In genomic region chr3:107641572-107642307, GRCh38 we compare ENCODE assay signal across 11 cellular contexts.
DNase-seq lines count a peak whose midpoint lies in the region; ATAC-seq and TF ChIP-seq lines count a peak whose summit lies in the region.
"Had no signal": no experiment of that assay in that cellular context is flagged by ENCODE, and none has a peak within 500 bp of the region (broad histone marks: within the 10 kb centered on the region; RNA-seq: fewer than 3 reads in every experiment).

No MANE protein-coding gene starts in this region.

- H3K4me1 Mint-ChIP-seq in GM23338 (peaks cover 31% of the 10 kb centered on the region), mesothelial cell of epicardium (peaks cover 1% of the 10 kb centered on the region)

- TF ChIP-seq CTCF in GM23338 (conservative IDR thresholded peaks at IDR 0.05; ENCODE audit: low read depth in 2 of 2) (no peak), mesothelial cell of epicardium (IDR thresholded peaks at IDR 0.05; ENCODE audit: unreplicated experiment) (no peak)

- no peaks in the 10 kb centered on the region for H3K9me2 ChIP-seq in GM23338 (ENCODE audit: insufficient read depth)

- DNase-seq in GM23338 (ENCODE audit: low spot score), result no peak
- DNase-seq in M059J (ENCODE audit: low read depth), result peak; percentile 17
- no peak for DNase-seq in mesothelial cell of epicardium (ENCODE audit: low spot score in 2 of 2, unreplicated experiment in 2 of 2)
- no peak for DNase-seq in NOMO-1 treated with DMSO at 0.1 percent for 48 hours (lab: John Stamatoyannopoulos, UW; ENCODE audit: unreplicated experiment)
- no peak for DNase-seq in stimulated activated CD4-positive, alpha-beta T cell treated with anti-CD3 and anti-CD28 coated beads, Interleukin-15, amount 100 ng/mL, for 24 hours
- DNase-seq in GOT3 (lab: John Stamatoyannopoulos, UW), result no peak
- DNase-seq: immature natural killer cell, NCI-H748 treated with DMSO at 0.1 percent for 48 hours, nucleus accumbens had no signal

- H3K36me3 ChIP-seq in GM23338 (ENCODE audit: insufficient read depth), result no peaks in the 10 kb centered on the region

- H3K9me3 Mint-ChIP-seq in GM23338 (no peaks in the 10 kb centered on the region), mesothelial cell of epicardium (no peaks in the 10 kb centered on the region)
- H3K9me3 Mint-ChIP-seq: immature natural killer cell had no signal

- ATAC-seq in GM18520 (IDR thresholded peaks at IDR 0.05; ENCODE audit: unreplicated experiment) (peak; percentile 59), GM23338 (no peak), HG03135 (IDR thresholded peaks at IDR 0.05; ENCODE audit: unreplicated experiment) (no peak)

- no peaks in the 10 kb centered on the region; the same call in 1 of the 2 replicates for H3K79me2 ChIP-seq in GM23338 (replicated peaks; ENCODE audit: insufficient read depth)

- H3K4me3 Mint-ChIP-seq in GM23338 (peak overlapping the region; percentile 26; the same call in 1 of the 3 replicates), mesothelial cell of epicardium (no peak overlapping the region)
- H3K4me3 Mint-ChIP-seq: immature natural killer cell had no signal

- 0 out of 2 replicates have a peak overlapping the region, but pooled peaks have one; percentile 2 for H3K27ac ChIP-seq in GM23338 (ENCODE audit: low read depth)

- peaks cover 17% of the 10 kb centered on the region for H3K4me1 ChIP-seq in GM23338 (ENCODE audit: insufficient read depth)

- H3K27me3 Mint-ChIP-seq in GM23338 (ENCODE audit: insufficient read depth, low read depth, poor library complexity), result no peaks in the 10 kb centered on the region
- H3K27me3 Mint-ChIP-seq in mesothelial cell of epicardium (ENCODE audit: low read depth), result no peaks in the 10 kb centered on the region

- no peaks in the 10 kb centered on the region for H3F3A ChIP-seq in GM23338 (replicated peaks; ENCODE audit: low read depth)

- H3K27ac Mint-ChIP-seq in GM23338 (peak overlapping the region; percentile 79), mesothelial cell of epicardium (peak overlapping the region; percentile 30)

- no peaks in the 10 kb centered on the region for H4K20me1 ChIP-seq in GM23338 (replicated peaks; ENCODE audit: insufficient read depth)

- peak overlapping the region; percentile 44 for H3K4me2 ChIP-seq in GM23338

- no peak overlapping the region for H3K4me3 ChIP-seq in GM23338

- no peaks in the 10 kb centered on the region for H3K27me3 ChIP-seq in GM23338 (ENCODE audit: insufficient read depth)

- no peak overlapping the region for H2AFZ ChIP-seq in GM23338

- H3K36me3 Mint-ChIP-seq in GM23338 (ENCODE audit: low read depth), result no peaks in the 10 kb centered on the region
- no peaks in the 10 kb centered on the region for H3K36me3 Mint-ChIP-seq in mesothelial cell of epicardium
- H3K36me3 Mint-ChIP-seq: immature natural killer cell had no signal

TF ChIP-seq in GM23338, 12 proteins besides CTCF, POLR2A, EP300 and RAD21 (continues in another document):
- TF ChIP-seq ZNF331 (CRISPR knock-in tag; IDR thresholded peaks at IDR 0.05; ENCODE audit: low read depth), result no peak
- TF ChIP-seq CREB1 (CRISPR knock-in tag; IDR thresholded peaks at IDR 0.05; ENCODE audit: low read depth), result no peak
- TF ChIP-seq STAT1 (IDR thresholded peaks at IDR 0.05; ENCODE audit: unreplicated experiment), result no peak
- TF ChIP-seq, protein P1, sequence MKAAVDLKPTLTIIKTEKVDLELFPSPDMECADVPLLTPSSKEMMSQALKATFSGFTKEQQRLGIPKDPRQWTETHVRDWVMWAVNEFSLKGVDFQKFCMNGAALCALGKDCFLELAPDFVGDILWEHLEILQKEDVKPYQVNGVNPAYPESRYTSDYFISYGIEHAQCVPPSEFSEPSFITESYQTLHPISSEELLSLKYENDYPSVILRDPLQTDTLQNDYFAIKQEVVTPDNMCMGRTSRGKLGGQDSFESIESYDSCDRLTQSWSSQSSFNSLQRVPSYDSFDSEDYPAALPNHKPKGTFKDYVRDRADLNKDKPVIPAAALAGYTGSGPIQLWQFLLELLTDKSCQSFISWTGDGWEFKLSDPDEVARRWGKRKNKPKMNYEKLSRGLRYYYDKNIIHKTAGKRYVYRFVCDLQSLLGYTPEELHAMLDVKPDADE (IDR thresholded peaks at IDR 0.05), result no peak
- no peak for TF ChIP-seq EZH2 (IDR thresholded peaks at IDR 0.05; ENCODE audit: low read depth, unreplicated experiment)
- TF ChIP-seq ZNF114 (CRISPR knock-in tag; IDR thresholded peaks at IDR 0.05), result no peak
- TF ChIP-seq NANOG (IDR thresholded peaks at IDR 0.05; ENCODE audit: borderline replicate concordance), result no peak
- no peak for TF ChIP-seq EZH2phosphoT487 (IDR thresholded peaks at IDR 0.05; ENCODE audit: unreplicated experiment)
- TF ChIP-seq POLR2AphosphoS5 (IDR thresholded peaks at IDR 0.05; ENCODE audit: low read depth), result no peak
- no peak for TF ChIP-seq JUNB (IDR thresholded peaks at IDR 0.05; ENCODE audit: unreplicated experiment)
- TF ChIP-seq, protein P2, sequence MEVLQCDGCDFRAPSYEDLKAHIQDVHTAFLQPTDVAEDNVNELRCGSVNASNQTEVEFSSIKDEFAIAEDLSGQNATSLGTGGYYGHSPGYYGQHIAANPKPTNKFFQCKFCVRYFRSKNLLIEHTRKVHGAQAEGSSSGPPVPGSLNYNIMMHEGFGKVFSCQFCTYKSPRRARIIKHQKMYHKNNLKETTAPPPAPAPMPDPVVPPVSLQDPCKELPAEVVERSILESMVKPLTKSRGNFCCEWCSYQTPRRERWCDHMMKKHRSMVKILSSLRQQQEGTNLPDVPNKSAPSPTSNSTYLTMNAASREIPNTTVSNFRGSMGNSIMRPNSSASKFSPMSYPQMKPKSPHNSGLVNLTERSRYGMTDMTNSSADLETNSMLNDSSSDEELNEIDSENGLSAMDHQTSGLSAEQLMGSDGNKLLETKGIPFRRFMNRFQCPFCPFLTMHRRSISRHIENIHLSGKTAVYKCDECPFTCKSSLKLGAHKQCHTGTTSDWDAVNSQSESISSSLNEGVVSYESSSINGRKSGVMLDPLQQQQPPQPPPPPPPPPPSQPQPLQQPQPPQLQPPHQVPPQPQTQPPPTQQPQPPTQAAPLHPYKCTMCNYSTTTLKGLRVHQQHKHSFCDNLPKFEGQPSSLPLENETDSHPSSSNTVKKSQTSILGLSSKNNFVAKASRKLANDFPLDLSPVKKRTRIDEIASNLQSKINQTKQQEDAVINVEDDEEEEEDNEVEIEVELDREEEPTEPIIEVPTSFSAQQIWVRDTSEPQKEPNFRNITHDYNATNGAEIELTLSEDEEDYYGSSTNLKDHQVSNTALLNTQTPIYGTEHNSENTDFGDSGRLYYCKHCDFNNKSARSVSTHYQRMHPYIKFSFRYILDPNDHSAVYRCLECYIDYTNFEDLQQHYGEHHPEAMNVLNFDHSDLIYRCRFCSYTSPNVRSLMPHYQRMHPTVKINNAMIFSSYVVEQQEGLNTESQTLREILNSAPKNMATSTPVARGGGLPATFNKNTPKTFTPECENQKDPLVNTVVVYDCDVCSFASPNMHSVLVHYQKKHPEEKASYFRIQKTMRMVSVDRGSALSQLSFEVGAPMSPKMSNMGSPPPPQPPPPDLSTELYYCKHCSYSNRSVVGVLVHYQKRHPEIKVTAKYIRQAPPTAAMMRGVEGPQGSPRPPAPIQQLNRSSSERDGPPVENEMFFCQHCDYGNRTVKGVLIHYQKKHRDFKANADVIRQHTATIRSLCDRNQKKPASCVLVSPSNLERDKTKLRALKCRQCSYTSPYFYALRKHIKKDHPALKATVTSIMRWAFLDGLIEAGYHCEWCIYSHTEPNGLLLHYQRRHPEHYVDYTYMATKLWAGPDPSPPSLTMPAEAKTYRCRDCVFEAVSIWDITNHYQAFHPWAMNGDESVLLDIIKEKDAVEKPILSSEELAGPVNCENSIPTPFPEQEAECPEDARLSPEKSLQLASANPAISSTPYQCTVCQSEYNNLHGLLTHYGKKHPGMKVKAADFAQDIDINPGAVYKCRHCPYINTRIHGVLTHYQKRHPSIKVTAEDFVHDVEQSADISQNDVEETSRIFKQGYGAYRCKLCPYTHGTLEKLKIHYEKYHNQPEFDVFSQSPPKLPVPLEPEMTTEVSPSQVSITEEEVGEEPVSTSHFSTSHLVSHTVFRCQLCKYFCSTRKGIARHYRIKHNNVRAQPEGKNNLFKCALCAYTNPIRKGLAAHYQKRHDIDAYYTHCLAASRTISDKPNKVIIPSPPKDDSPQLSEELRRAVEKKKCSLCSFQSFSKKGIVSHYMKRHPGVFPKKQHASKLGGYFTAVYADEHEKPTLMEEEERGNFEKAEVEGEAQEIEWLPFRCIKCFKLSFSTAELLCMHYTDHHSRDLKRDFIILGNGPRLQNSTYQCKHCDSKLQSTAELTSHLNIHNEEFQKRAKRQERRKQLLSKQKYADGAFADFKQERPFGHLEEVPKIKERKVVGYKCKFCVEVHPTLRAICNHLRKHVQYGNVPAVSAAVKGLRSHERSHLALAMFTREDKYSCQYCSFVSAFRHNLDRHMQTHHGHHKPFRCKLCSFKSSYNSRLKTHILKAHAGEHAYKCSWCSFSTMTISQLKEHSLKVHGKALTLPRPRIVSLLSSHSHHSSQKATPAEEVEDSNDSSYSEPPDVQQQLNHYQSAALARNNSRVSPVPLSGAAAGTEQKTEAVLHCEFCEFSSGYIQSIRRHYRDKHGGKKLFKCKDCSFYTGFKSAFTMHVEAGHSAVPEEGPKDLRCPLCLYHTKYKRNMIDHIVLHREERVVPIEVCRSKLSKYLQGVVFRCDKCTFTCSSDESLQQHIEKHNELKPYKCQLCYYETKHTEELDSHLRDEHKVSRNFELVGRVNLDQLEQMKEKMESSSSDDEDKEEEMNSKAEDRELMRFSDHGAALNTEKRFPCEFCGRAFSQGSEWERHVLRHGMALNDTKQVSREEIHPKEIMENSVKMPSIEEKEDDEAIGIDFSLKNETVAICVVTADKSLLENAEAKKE (CRISPR knock-in tag; IDR thresholded peaks at IDR 0.05), result no peak
